ENCODE assay signal across 10 cellular contexts in the genomic region with DNA sequence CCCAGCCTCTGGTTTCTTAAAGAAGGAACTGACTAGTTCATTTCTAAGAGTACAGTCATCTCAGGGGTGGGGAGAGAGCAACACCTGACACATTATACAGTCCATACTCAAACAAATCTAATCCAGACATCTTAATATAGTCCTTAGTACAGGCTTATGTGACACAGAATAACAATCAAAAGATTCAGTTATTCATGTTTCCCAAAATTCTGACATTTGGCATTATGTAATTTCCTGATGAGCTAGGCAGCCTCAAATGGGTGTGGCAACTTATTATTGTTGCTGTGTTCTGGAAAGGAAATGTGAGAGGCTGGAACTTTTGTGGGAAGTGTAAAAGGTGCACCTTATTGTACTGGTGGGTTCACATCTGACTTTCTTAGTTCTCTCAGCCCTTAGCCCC.
DNase-seq lines count a peak whose midpoint lies in the region; ATAC-seq and TF ChIP-seq lines count a peak whose summit lies in the region.
"Had no signal": no experiment of that assay in that cellular context is flagged by ENCODE, and none has a peak within 500 bp of the region (broad histone marks: within the 10 kb centered on the region; RNA-seq: fewer than 3 reads in every experiment).

No MANE protein-coding gene starts in this region.

- H3K9me3 ChIP-seq in spleen (no peaks in the 10 kb centered on the region), A673 (ENCODE audit: low read depth, low read length, poor library complexity, severe bottlenecking) (no peaks in the 10 kb centered on the region)

- BruUV-seq in A673 (replicated peaks; lab: Mats Ljungman, UMichigan) = no TSS peak

- peak overlapping the region; percentile 86 for H3K27ac Mint-ChIP-seq in T-helper 1 cell treated with Interleukin-12 subunit alpha and Interleukin-12 subunit beta and Interleukin-4 antibody, amounts not matched to agents 30 μg/mL and 1 μg/mL, for 36 hours
- H3K27ac Mint-ChIP-seq: GM23338 had no signal

- ATAC-seq in foreskin keratinocyte = peak; percentile 82
- ATAC-seq: GM23338 had no signal

- no peaks in the 10 kb centered on the region for H3K27me3 ChIP-seq in foreskin keratinocyte
- no peaks in the 10 kb centered on the region for H3K27me3 ChIP-seq in spleen (replicated peaks in 1 of 7)
- H3K27me3 ChIP-seq in A673 (replicated peaks; ENCODE audit: insufficient read depth, low read depth, low read length, poor library complexity) = no peaks in the 10 kb centered on the region

- intact Hi-C loops in spleen (cut with DNase I; ENCODE audit: low total_unique reads) (loop anchor here (10.0 kb wide), 1 partner anchor 136 kb away; no protein-coding TSS in a partner anchor), A673 (cut with micrococcal nuclease; ENCODE audit: unreplicated experiment) (loop anchor here (5.0 kb wide), 1 partner anchor 51 kb away; no protein-coding TSS in a partner anchor)

- no peaks in the 10 kb centered on the region for H3K27me3 Mint-ChIP-seq in T-helper 1 cell treated with Interleukin-12 subunit alpha and Interleukin-12 subunit beta and Interleukin-4 antibody, amounts not matched to agents 30 μg/mL and 1 μg/mL, for 36 hours (ENCODE audit: low read depth)

- peaks cover 6% of the 10 kb centered on the region for H3K36me3 Mint-ChIP-seq in T-helper 1 cell treated with Interleukin-12 subunit alpha and Interleukin-12 subunit beta and Interleukin-4 antibody, amounts not matched to agents 30 μg/mL and 1 μg/mL, for 36 hours (ENCODE audit: low read depth)

- CTCF ChIA-PET in A673 (lab: Charles Lee) = no interaction called here

- H3K9me3 Mint-ChIP-seq in T-helper 1 cell treated with Interleukin-12 subunit alpha and Interleukin-12 subunit beta and Interleukin-4 antibody, amounts not matched to agents 30 μg/mL and 1 μg/mL, for 36 hours = peaks cover 15% of the 10 kb centered on the region

- H3K36me3 ChIP-seq in spleen (peaks cover 0 to 52% (median 12%) of the 10 kb centered on the region in 6 donors), A673 (ENCODE audit: insufficient read depth, low read length, poor library complexity, severe bottlenecking) (no peaks in the 10 kb centered on the region)

- TF ChIP-seq POLR2A in spleen (IDR thresholded peaks at IDR 0.05) = no peak

- DNase-seq in T-helper 1 cell (no peak), RKO (ENCODE audit: low spot score) (peak; percentile 55), foreskin keratinocyte (peak; percentile 55 to 80), spleen (no peak), NCI-H2227 treated with DMSO at 0.1 percent for 48 hours (lab: John Stamatoyannopoulos, UW) (no peak), A673 (ENCODE audit: low spot score) (no peak), NCI-H69 (lab: John Stamatoyannopoulos, UW) (no peak)
- DNase-seq: 8988T had no signal

- H3K4me1 Mint-ChIP-seq in T-helper 1 cell treated with Interleukin-12 subunit alpha and Interleukin-12 subunit beta and Interleukin-4 antibody, amounts not matched to agents 30 μg/mL and 1 μg/mL, for 36 hours (ENCODE audit: low read depth) = peaks cover 41% of the 10 kb centered on the region

- H3K4me3 Mint-ChIP-seq in T-helper 1 cell treated with Interleukin-12 subunit alpha and Interleukin-12 subunit beta and Interleukin-4 antibody, amounts not matched to agents 30 μg/mL and 1 μg/mL, for 36 hours = no peak overlapping the region
- H3K4me3 Mint-ChIP-seq: GM23338 had no signal

- H3K4me1 ChIP-seq in foreskin keratinocyte (no peaks in the 10 kb centered on the region), spleen (peaks cover 17 to 77% (median 63%) of the 10 kb centered on the region in 6 donors), A673 (ENCODE audit: insufficient read depth, low read length, poor library complexity, severe bottlenecking) (no peaks in the 10 kb centered on the region)

- H3K27ac ChIP-seq in foreskin keratinocyte = no peak overlapping the region
- peak overlapping the region; percentile 70 to 94 (median 88) for H3K27ac ChIP-seq in spleen
- no peak overlapping the region for H3K27ac ChIP-seq in A673 (ENCODE audit: low read depth, low read length, poor library complexity, severe bottlenecking)

- H3K4me3 ChIP-seq in spleen = peak overlapping the region in 1 of 8 donors; percentile 52
- H3K4me3 ChIP-seq in A673 (ENCODE audit: low read depth, low read length, poor library complexity, severe bottlenecking) = no peak overlapping the region
- H3K4me3 ChIP-seq: GM23338 had no signal

- POLR2A ChIA-PET in A673 (lab: Charles Lee; ENCODE audit: low non-redundant PET) = no interaction called here

- TF ChIP-seq CTCF in foreskin keratinocyte (conservative IDR thresholded peaks at IDR 0.05) (no peak), spleen (IDR thresholded peaks at IDR 0.05 in 8 of 11, conservative IDR thresholded peaks at IDR 0.05 in 3 of 11) (no peak), A673 (conservative IDR thresholded peaks at IDR 0.05; ENCODE audit: low read depth, low read length) (no peak)

Comparison
In these comparisons a context has a peak if more than half of its experiments do, and no peak if none do; other contexts are left out.
1. DNase-seq: peak in RKO (single experiment) and foreskin keratinocyte (2 of 2); none in T-helper 1 cell (0 of 5), spleen (single experiment), NCI-H2227 treated with DMSO at 0.1 percent for 48 hours (single experiment), A673 (single experiment) and NCI-H69 (single experiment).
2. H3K27ac ChIP-seq: peak in spleen (8 of 8); none in foreskin keratinocyte (single experiment) and A673 (single experiment).